20 cellular contexts compared by ENCODE assay signal in the genomic region with DNA sequence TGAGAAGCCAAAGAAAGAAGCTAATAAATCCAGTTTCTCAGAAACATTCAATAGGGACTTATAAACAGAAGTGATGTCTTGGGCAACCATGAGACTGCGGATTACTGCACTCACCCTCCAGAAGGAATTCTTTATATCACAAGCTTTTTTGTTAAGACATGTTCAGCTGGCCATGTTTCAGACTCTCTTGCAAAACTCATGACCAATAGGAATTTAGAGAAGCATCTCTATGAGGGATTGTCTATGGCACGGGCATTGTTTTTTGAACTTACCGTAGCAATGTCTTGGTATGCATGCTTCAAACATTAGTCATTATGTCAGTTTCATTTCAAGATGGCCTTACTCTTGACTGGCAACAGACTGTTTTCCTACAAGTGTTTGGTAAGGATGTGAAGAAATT.
"Had no signal": no experiment of that assay in that cellular context is flagged by ENCODE, and none has a peak within 500 bp of the region (broad histone marks: within the 10 kb centered on the region; RNA-seq: fewer than 3 reads in every experiment).

No MANE protein-coding gene starts in this region.

- H3K4me1 Mint-ChIP-seq: immature natural killer cell; naive thymus-derived CD4-positive, alpha-beta T cell; nephron progenitor cell; stimulated activated memory B cell treated with anti-CD40 and anti-IgM and Interleukin-4, amounts not matched to agents 10 μg/mL and 1 μg/mL and 100 μg/mL, for 72 hours had no signal

- H3K36me3 ChIP-seq: gastrocnemius medialis, right lobe of liver, spleen, upper lobe of left lung, uterus had no signal

- DNase-seq: dermis blood vessel endothelial cell; gastrocnemius medialis; immature natural killer cell; left colon; naive thymus-derived CD4-positive, alpha-beta T cell; nephron progenitor cell; psoas muscle; retina; right lobe of liver; spleen; stimulated activated CD4-positive, alpha-beta T cell treated with anti-CD3 and anti-CD28 coated beads, Interleukin-15, amount 100 ng/mL, for 24 hours; stimulated activated CD4-positive, alpha-beta T cell treated with anti-CD3 and anti-CD28 coated beads, Interleukin-1b, Interleukin-23, amount 100 ng/mL, for 48 hours; stimulated activated CD4-positive, alpha-beta T cell treated with anti-CD3 and anti-CD28 coated beads, Interleukin-4, amount 100 ng/mL, for 24 hours; tibial artery; upper lobe of left lung; uterus had no signal

- H3K27me3 Mint-ChIP-seq: naive thymus-derived CD4-positive, alpha-beta T cell; stimulated activated memory B cell treated with anti-CD40 and anti-IgM and Interleukin-4, amounts not matched to agents 10 μg/mL and 1 μg/mL and 100 μg/mL, for 72 hours; stimulated activated naive CD8-positive, alpha-beta T cell treated with anti-CD3 and anti-CD28 coated beads, Interleukin-15, Interleukin-2, amounts not matched to agents 100 ng/mL and 50 ng/mL, for 24 hours had no signal

- H3K27ac Mint-ChIP-seq: immature natural killer cell; naive thymus-derived CD4-positive, alpha-beta T cell; nephron progenitor cell; stimulated activated memory B cell treated with anti-CD40 and anti-IgM and Interleukin-4, amounts not matched to agents 10 μg/mL and 1 μg/mL and 100 μg/mL, for 72 hours; stimulated activated naive CD8-positive, alpha-beta T cell treated with anti-CD3 and anti-CD28 coated beads, Interleukin-15, Interleukin-2, amounts not matched to agents 100 ng/mL and 50 ng/mL, for 24 hours had no signal

- H3K27ac ChIP-seq: gastrocnemius medialis, psoas muscle, right lobe of liver, spleen, tibial artery, upper lobe of left lung, uterus had no signal

- H3K4me3 ChIP-seq: gastrocnemius medialis, psoas muscle, right lobe of liver, spleen, tibial artery, upper lobe of left lung, uterus had no signal

- FAIRE-seq: colon, endothelial cell of umbilical vein had no signal

- H3K27me3 ChIP-seq: gastrocnemius medialis, right lobe of liver, spleen, tibial artery, upper lobe of left lung, uterus had no signal

- H3K4me3 Mint-ChIP-seq: immature natural killer cell; naive thymus-derived CD4-positive, alpha-beta T cell; nephron progenitor cell; stimulated activated memory B cell treated with anti-CD40 and anti-IgM and Interleukin-4, amounts not matched to agents 10 μg/mL and 1 μg/mL and 100 μg/mL, for 72 hours; stimulated activated naive CD8-positive, alpha-beta T cell treated with anti-CD3 and anti-CD28 coated beads, Interleukin-15, Interleukin-2, amounts not matched to agents 100 ng/mL and 50 ng/mL, for 24 hours had no signal

- H3K4me1 ChIP-seq: gastrocnemius medialis, psoas muscle, right lobe of liver, spleen, tibial artery, upper lobe of left lung, uterus had no signal
